Comparison of ENCODE assay signal across 1 cellular context in the genomic region with DNA sequence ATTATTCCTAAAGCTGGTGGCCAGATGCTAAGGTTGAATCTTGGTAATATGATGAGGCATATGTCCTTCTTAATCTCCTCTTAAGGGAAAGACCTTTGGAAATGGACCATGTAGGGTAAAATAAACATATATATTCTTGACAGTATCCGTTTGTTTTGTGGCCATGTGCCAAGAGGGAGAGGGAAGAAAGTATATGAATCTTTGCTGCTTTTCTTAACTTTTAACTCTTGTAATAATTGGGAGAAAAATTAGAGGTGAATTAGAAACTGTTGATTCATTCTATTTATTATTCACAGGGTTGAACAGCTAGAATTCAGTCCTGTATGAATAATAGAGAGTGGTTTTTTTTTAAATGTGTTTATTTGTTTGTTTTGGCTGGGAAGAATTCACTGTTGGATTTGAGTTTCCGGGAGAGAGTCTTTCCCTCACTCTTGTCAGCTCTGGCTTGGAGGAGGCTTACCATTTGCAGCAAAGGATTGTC.
TF ChIP-seq lines count a peak whose summit lies in the region.

No MANE protein-coding gene starts in this region.

TF ChIP-seq in HEK293, 187 proteins besides CTCF, POLR2A, EP300 and RAD21 (continued from another document):
- TF ChIP-seq, protein P1, sequence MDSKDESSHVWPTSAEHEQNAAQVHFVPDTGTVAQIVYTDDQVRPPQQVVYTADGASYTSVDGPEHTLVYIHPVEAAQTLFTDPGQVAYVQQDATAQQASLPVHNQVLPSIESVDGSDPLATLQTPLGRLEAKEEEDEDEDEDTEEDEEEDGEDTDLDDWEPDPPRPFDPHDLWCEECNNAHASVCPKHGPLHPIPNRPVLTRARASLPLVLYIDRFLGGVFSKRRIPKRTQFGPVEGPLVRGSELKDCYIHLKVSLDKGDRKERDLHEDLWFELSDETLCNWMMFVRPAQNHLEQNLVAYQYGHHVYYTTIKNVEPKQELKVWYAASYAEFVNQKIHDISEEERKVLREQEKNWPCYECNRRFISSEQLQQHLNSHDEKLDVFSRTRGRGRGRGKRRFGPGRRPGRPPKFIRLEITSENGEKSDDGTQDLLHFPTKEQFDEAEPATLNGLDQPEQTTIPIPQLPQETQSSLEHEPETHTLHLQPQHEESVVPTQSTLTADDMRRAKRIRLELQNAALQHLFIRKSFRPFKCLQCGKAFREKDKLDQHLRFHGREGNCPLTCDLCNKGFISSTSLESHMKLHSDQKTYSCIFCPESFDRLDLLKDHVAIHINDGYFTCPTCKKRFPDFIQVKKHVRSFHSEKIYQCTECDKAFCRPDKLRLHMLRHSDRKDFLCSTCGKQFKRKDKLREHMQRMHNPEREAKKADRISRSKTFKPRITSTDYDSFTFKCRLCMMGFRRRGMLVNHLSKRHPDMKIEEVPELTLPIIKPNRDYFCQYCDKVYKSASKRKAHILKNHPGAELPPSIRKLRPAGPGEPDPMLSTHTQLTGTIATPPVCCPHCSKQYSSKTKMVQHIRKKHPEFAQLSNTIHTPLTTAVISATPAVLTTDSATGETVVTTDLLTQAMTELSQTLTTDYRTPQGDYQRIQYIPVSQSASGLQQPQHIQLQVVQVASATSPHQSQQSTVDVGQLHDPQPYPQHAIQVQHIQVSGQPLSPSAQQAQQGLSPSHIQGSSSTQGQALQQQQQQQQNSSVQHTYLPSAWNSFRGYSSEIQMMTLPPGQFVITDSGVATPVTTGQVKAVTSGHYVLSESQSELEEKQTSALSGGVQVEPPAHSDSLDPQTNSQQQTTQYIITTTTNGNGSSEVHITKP (tag by site-specific recombination; IDR thresholded peaks at IDR 0.05) = no peak
- TF ChIP-seq ZNF558 (tag by site-specific recombination; IDR thresholded peaks at IDR 0.05) = no peak
- TF ChIP-seq ZNF248 (tag by site-specific recombination; IDR thresholded peaks at IDR 0.05) = no peak
TF ChIP-seq in HEK293: peak in this region for 21.
